In genomic region chr12:47735649-47736048, GRCh38 we compare ENCODE assay signal across 17 cellular contexts. TPM values are rescaled to one million over a fixed set of nuclear protein-coding genes. Genes with fewer than 3 reads are reported as not detected.
DNase-seq lines count a peak whose midpoint lies in the region; ATAC-seq and TF ChIP-seq lines count a peak whose summit lies in the region.
"Had no signal": no experiment of that assay in that cellular context is flagged by ENCODE, and none has a peak within 500 bp of the region (broad histone marks: within the 10 kb centered on the region; RNA-seq: fewer than 3 reads in every experiment).

No MANE protein-coding gene starts in this region.

- TF ChIP-seq CTCF in GM10248 (IDR thresholded peaks at IDR 0.05; ENCODE audit: control extremely low read depth, extremely low read depth, low read depth, missing control alignments), result no peak
- TF ChIP-seq CTCF in lower lobe of right lung (IDR thresholded peaks at IDR 0.05), result no peak
- no peak for TF ChIP-seq CTCF in mucosa of descending colon (IDR thresholded peaks at IDR 0.05)
- TF ChIP-seq CTCF in chondrocyte (IDR thresholded peaks at IDR 0.05), result no peak

- CTCF ChIA-PET in GM10248 (lab: Yijun Ruan, JAX), result interaction anchor here (2.8 to 46.2 kb wide), 3 partner anchors 19 to 47 kb away, joined by 18 to 1524 read pairs (median 448); partner anchors contain the start of genes RAPGEF3 and SLC48A1

- H3K4me3 ChIP-seq in lower lobe of right lung (no peak overlapping the region), mucosa of descending colon (no peak overlapping the region)
- H3K4me3 ChIP-seq: cardiac muscle cell, pancreas had no signal

- DNase-seq in GM10248 (ENCODE audit: extremely low spot score), result peak; percentile 19
- DNase-seq in lower lobe of right lung, result no peak
- no peak for DNase-seq in mucosa of descending colon
- DNase-seq in chondrocyte (ENCODE audit: low spot score), result no peak
- DNase-seq: activated naive CD4-positive, alpha-beta T cell treated with Interleukin-2 at 50 U/mL for 16 hours; Caco-2; GDM1; NCI-H1694 treated with DMSO at 0.1 percent for 48 hours; OCI-M1; stimulated activated naive CD8-positive, alpha-beta T cell treated with anti-CD3 and anti-CD28 coated beads, Interleukin-15, Interleukin-2, amounts not matched to agents 100 U/mL and 50 U/mL, for 24 hours had no signal

- H3K27me3 Mint-ChIP-seq in stimulated activated memory B cell treated with anti-CD40 and anti-IgM and Interleukin-4, amounts not matched to agents 10 μg/mL and 1 μg/mL and 100 μg/mL, for 72 hours, result no peaks in the 10 kb centered on the region
- H3K27me3 Mint-ChIP-seq in chondrocyte (ENCODE audit: low read depth), result peaks cover 2% of the 10 kb centered on the region

- H3K27me3 ChIP-seq in lower lobe of right lung (ENCODE audit: low read depth), result no peaks in the 10 kb centered on the region
- H3K27me3 ChIP-seq: cardiac muscle cell, pancreas had no signal

- H3K4me3 Mint-ChIP-seq in stimulated activated memory B cell treated with anti-CD40 and anti-IgM and Interleukin-4, amounts not matched to agents 10 μg/mL and 1 μg/mL and 100 μg/mL, for 72 hours, result no peak overlapping the region
- H3K4me3 Mint-ChIP-seq in chondrocyte (ENCODE audit: unreplicated experiment), result no peak overlapping the region
- H3K4me3 Mint-ChIP-seq: WTC11 had no signal

- intact Hi-C loops in lower lobe of right lung (cut with DNase I), result no loop called here
- intact Hi-C loops in mucosa of descending colon (cut with DNase I, micrococcal nuclease), result no loop called here

- H3K9me3 ChIP-seq in lower lobe of right lung, result no peaks in the 10 kb centered on the region
- no peaks in the 10 kb centered on the region for H3K9me3 ChIP-seq in mucosa of descending colon
- H3K9me3 ChIP-seq: Caco-2, pancreas had no signal

- peaks cover 5% of the 10 kb centered on the region for H3K36me3 Mint-ChIP-seq in stimulated activated memory B cell treated with anti-CD40 and anti-IgM and Interleukin-4, amounts not matched to agents 10 μg/mL and 1 μg/mL and 100 μg/mL, for 72 hours
- no peaks in the 10 kb centered on the region for H3K36me3 Mint-ChIP-seq in chondrocyte (ENCODE audit: low read depth)
- H3K36me3 Mint-ChIP-seq: WTC11 had no signal

- H3K36me3 ChIP-seq in lower lobe of right lung, result no peaks in the 10 kb centered on the region
- H3K36me3 ChIP-seq in mucosa of descending colon (ENCODE audit: low read depth), result no peaks in the 10 kb centered on the region
- H3K36me3 ChIP-seq: cardiac muscle cell, pancreas had no signal

- H3K27ac ChIP-seq in cingulate gyrus (ENCODE audit: low read depth, low read length) (peak overlapping the region; percentile 97), lower lobe of right lung (peak overlapping the region; percentile 79)
- H3K27ac ChIP-seq: cardiac muscle cell had no signal

- H3K9me3 Mint-ChIP-seq in stimulated activated memory B cell treated with anti-CD40 and anti-IgM and Interleukin-4, amounts not matched to agents 10 μg/mL and 1 μg/mL and 100 μg/mL, for 72 hours, result no peaks in the 10 kb centered on the region
- H3K9me3 Mint-ChIP-seq in chondrocyte (ENCODE audit: low read depth), result no peaks in the 10 kb centered on the region
- H3K9me3 Mint-ChIP-seq: WTC11 had no signal

- POLR2A ChIA-PET in GM10248 (lab: Yijun Ruan, JAX), result no interaction called here

- peaks cover 59% of the 10 kb centered on the region for H3K4me1 ChIP-seq in lower lobe of right lung
- H3K4me1 ChIP-seq in mucosa of descending colon (ENCODE audit: low read depth), result peaks cover 19% of the 10 kb centered on the region
- H3K4me1 ChIP-seq: Caco-2 had no signal

- H3K4me1 Mint-ChIP-seq in stimulated activated memory B cell treated with anti-CD40 and anti-IgM and Interleukin-4, amounts not matched to agents 10 μg/mL and 1 μg/mL and 100 μg/mL, for 72 hours, result peaks cover 22% of the 10 kb centered on the region
- H3K4me1 Mint-ChIP-seq in chondrocyte (ENCODE audit: low read depth), result peaks cover 20% of the 10 kb centered on the region

- H3K27ac Mint-ChIP-seq in stimulated activated memory B cell treated with anti-CD40 and anti-IgM and Interleukin-4, amounts not matched to agents 10 μg/mL and 1 μg/mL and 100 μg/mL, for 72 hours, result peak overlapping the region; percentile 36
- H3K27ac Mint-ChIP-seq in chondrocyte (ENCODE audit: unreplicated experiment), result no peak overlapping the region
- H3K27ac Mint-ChIP-seq: WTC11 had no signal

- ATAC-seq in lower lobe of right lung (no peak), mucosa of descending colon (no peak), HG03565 (IDR thresholded peaks at IDR 0.05; ENCODE audit: unreplicated experiment) (no peak), HG03045 (IDR thresholded peaks at IDR 0.05; ENCODE audit: unreplicated experiment) (no peak)
- no peak for ATAC-seq in stimulated activated memory B cell treated with anti-CD40 and anti-IgM and Interleukin-4, amounts not matched to agents 10 μg/mL and 1 μg/mL and 100 μg/mL, for 72 hours
- ATAC-seq: stimulated activated naive CD8-positive, alpha-beta T cell treated with anti-CD3 and anti-CD28 coated beads, Interleukin-15, Interleukin-2, amounts not matched to agents 100 U/mL and 50 U/mL, for 24 hours had no signal

RNA-seq across cellular contexts. Expression of gene ENDOU, which starts 10.4 kb away (rescaled TPM):
- total RNA-seq in lower lobe of right lung (not detected), mucosa of descending colon (under 1 TPM in 2 of 3 donors, not detected in 1; 0.19 to 0.31 TPM), chondrocyte (not detected in 3 replicates)
- total RNA-seq: WTC11 had no signal

RNA-seq across cellular contexts. Expression of gene RAPGEF3, which starts 23.0 kb away (rescaled TPM):
- total RNA-seq in lower lobe of right lung (44.5 TPM), mucosa of descending colon (10 to 100 TPM in 2 of 3 donors, 1 to 10 TPM in 1; 9.5 to 15.6 (median 11.4) TPM), chondrocyte (1.3 to 1.8 TPM (median 1.3 TPM) in 3 replicates)

RNA-seq across cellular contexts. Expression of gene RPAP3, which starts 29.8 kb away (rescaled TPM):
- total RNA-seq in lower lobe of right lung, result 20.2 TPM
- 10 to 100 TPM; 16.5 to 26.0 (median 20.0) TPM for total RNA-seq in mucosa of descending colon
- total RNA-seq in chondrocyte, result 23.8 to 35.8 TPM (median 26.1 TPM) in 3 replicates

RNA-seq across cellular contexts. Expression of gene SLC48A1, which starts 37.4 kb away (rescaled TPM):
- total RNA-seq in lower lobe of right lung (39.9 TPM), mucosa of descending colon (10 to 100 TPM; 17.2 to 35.4 (median 19.1) TPM), chondrocyte (11.4 to 18.4 TPM (median 11.5 TPM) in 3 replicates)
